10 cellular contexts compared by ENCODE assay signal in genomic region chr6:169270077-169270380, GRCh38. TPM values are rescaled to one million over a fixed set of nuclear protein-coding genes. Genes with fewer than 3 reads are reported as not detected.
DNase-seq lines count a peak whose midpoint lies in the region; ATAC-seq, FAIRE-seq and TF ChIP-seq lines count a peak whose summit lies in the region.
"Not testable (repeated sequence)": the region's sequence is repeated elsewhere in the genome, so short reads cannot be mapped to it uniquely, and the experiment has no call there.
"Had no signal": no experiment of that assay in that cellular context is flagged by ENCODE, and none has a peak within 500 bp of the region (broad histone marks: within the 10 kb centered on the region; RNA-seq: fewer than 3 reads in every experiment).

No MANE protein-coding gene starts in this region.

- peaks cover 15 to 63% (median 46%) of the 10 kb centered on the region in 10 experiments for H3K4me1 ChIP-seq in BLaER1 treated with 17β-estradiol and CSF1 and Interleukin-3, amounts not matched to agents 10 nM and 100 nM
- H3K4me1 ChIP-seq in HUES48 (ENCODE audit: control insufficient read depth, insufficient read depth, low read length), result peaks cover 30% of the 10 kb centered on the region
- H3K4me1 ChIP-seq in SK-N-SH (ENCODE audit: control insufficient read depth in 1 of 2, insufficient read depth in 2 of 2, low read depth in 1 of 2, low read length in 1 of 2), result peaks cover 0 to 12% of the 10 kb centered on the region in 2 experiments; a peak in 2 of 4 replicates
- peaks cover 30% of the 10 kb centered on the region for H3K4me1 ChIP-seq in mammary epithelial cell (ENCODE audit: insufficient read depth, low read length)
- peaks cover 0 to 16% (median 0%) of the 10 kb centered on the region in 12 donors for H3K4me1 ChIP-seq in heart left ventricle
- peaks cover 37% of the 10 kb centered on the region for H3K4me1 ChIP-seq in keratinocyte (ENCODE audit: control insufficient read depth, extremely low read depth, insufficient read depth, low read length)
- not testable (repeated sequence) for H3K4me1 ChIP-seq in sigmoid colon
- H3K4me1 ChIP-seq in vagina, result peaks cover 28% of the 10 kb centered on the region

- H3K9me1 ChIP-seq in keratinocyte (ENCODE audit: control insufficient read depth, extremely low read depth, insufficient read depth, low read length), result not testable (repeated sequence)

- POLR2A ChIA-PET in SK-N-SH (lab: Yijun Ruan, JAX), result not testable (repeated sequence)

- not testable (repeated sequence) for FAIRE-seq in keratinocyte (lab: Jason Lieb, UNC)

- not testable (repeated sequence) for TF ChIP-seq POLR2A in heart left ventricle (IDR thresholded peaks at IDR 0.05); sigmoid colon (IDR thresholded peaks at IDR 0.05); vagina (IDR thresholded peaks at IDR 0.05)

- peak overlapping the region; percentile 47 for H2AFZ ChIP-seq in SK-N-SH (ENCODE audit: low read depth)
- peak overlapping the region; percentile 75 for H2AFZ ChIP-seq in mammary epithelial cell (ENCODE audit: low read depth, low read length)
- H2AFZ ChIP-seq in keratinocyte (ENCODE audit: control insufficient read depth, low read length), result not testable (repeated sequence)

- peak overlapping the region in 2 of 11 experiments; percentile 15 to 29; a peak in 2 of 22 replicates for H3K9ac ChIP-seq in BLaER1 treated with 17β-estradiol and CSF1 and Interleukin-3, amounts not matched to agents 10 nM and 100 nM
- H3K9ac ChIP-seq in HUES48 (ENCODE audit: low read depth, low read length); SK-N-SH; mammary epithelial cell (ENCODE audit: insufficient read depth, low read length); keratinocyte (ENCODE audit: control insufficient read depth, extremely low read depth, insufficient read depth, low read length): not testable (repeated sequence)

- not testable (repeated sequence) for DNase-seq in SK-N-SH; mammary epithelial cell; heart left ventricle; keratinocyte (ENCODE audit: low read depth, low spot score); sigmoid colon; vagina (ENCODE audit: extremely low spot score in 2 of 2)

- not testable (repeated sequence) for H3K4me3 ChIP-seq in BLaER1 treated with 17β-estradiol and CSF1 and Interleukin-3, amounts not matched to agents 10 nM and 100 nM; SK-N-SH (ENCODE audit: low read depth in 2 of 2, low read length in 1 of 2); mammary epithelial cell (replicated peaks in 1 of 3; ENCODE audit: insufficient read depth in 1 of 3, low read depth in 2 of 3, low read length in 3 of 3); heart left ventricle; keratinocyte (ENCODE audit: control insufficient read depth in 2 of 3, extremely low read depth in 1 of 3, insufficient read depth in 2 of 3, low read depth in 1 of 3, low read length in 3 of 3); sigmoid colon; vagina
- H3K4me3 ChIP-seq in HUES48 (ENCODE audit: low read depth, low read length), result 0 out of 2 replicates have a peak overlapping the region, but pooled peaks have one; percentile 6

- not testable (repeated sequence) for TF ChIP-seq EP300 in SK-N-SH (IDR thresholded peaks at IDR 0.05; ENCODE audit: borderline replicate concordance in 1 of 2, low read depth in 1 of 2, low read length in 1 of 2); sigmoid colon (IDR thresholded peaks at IDR 0.05)

- not testable (repeated sequence) for TF ChIP-seq CTCF in SK-N-SH (IDR thresholded peaks at IDR 0.05); mammary epithelial cell (conservative IDR thresholded peaks at IDR 0.05 in 1 of 2, IDR thresholded peaks at IDR 0.05 in 1 of 2; ENCODE audit: extremely low read depth in 1 of 2, insufficient read depth in 1 of 2, low read depth in 1 of 2, low read length in 2 of 2); heart left ventricle (IDR thresholded peaks at IDR 0.05); keratinocyte (optimal IDR thresholded peaks at IDR 0.05 in 1 of 3, IDR thresholded peaks at IDR 0.05 in 1 of 3, conservative IDR thresholded peaks at IDR 0.05 in 1 of 3; ENCODE audit: extremely low read depth in 1 of 3, insufficient read depth in 2 of 3, low read length in 3 of 3); sigmoid colon (IDR thresholded peaks at IDR 0.05); vagina (IDR thresholded peaks at IDR 0.05)

- H3K9me3 ChIP-seq in BLaER1 treated with 17β-estradiol and CSF1 and Interleukin-3, amounts not matched to agents 10 nM and 100 nM (replicated peaks in 1 of 11); HUES48 (ENCODE audit: control insufficient read depth, insufficient read depth, low read length); SK-N-SH; mammary epithelial cell (replicated peaks; ENCODE audit: insufficient read depth, low read length); heart left ventricle; keratinocyte (ENCODE audit: control insufficient read depth, low read depth, low read length); sigmoid colon; vagina: not testable (repeated sequence)

- not testable (repeated sequence) for H3K36me3 ChIP-seq in BLaER1 treated with 17β-estradiol and CSF1 and Interleukin-3, amounts not matched to agents 10 nM and 100 nM; HUES48 (ENCODE audit: control insufficient read depth, insufficient read depth, low read length); SK-N-SH (replicated peaks in 1 of 2; ENCODE audit: control insufficient read depth in 1 of 2, insufficient read depth in 2 of 2, low read length in 1 of 2); mammary epithelial cell (ENCODE audit: insufficient read depth, low read length); heart left ventricle; keratinocyte (ENCODE audit: control insufficient read depth in 2 of 2, extremely low read depth in 1 of 2, insufficient read depth in 2 of 2, low read length in 2 of 2); sigmoid colon; vagina

- H3K9me2 ChIP-seq in SK-N-SH, result not testable (repeated sequence)

- not testable (repeated sequence) for ATAC-seq in heart left ventricle

- intact Hi-C loops in mammary epithelial cell (cut with micrococcal nuclease); heart left ventricle (cut with DNase I); sigmoid colon (cut with DNase I); vagina (cut with DNase I): not testable (repeated sequence)

- not testable (repeated sequence) for H3K27me3 ChIP-seq in BLaER1 treated with 17β-estradiol and CSF1 and Interleukin-3, amounts not matched to agents 10 nM and 100 nM; HUES48 (ENCODE audit: control insufficient read depth, insufficient read depth, low read length); SK-N-SH (ENCODE audit: insufficient read depth); mammary epithelial cell (ENCODE audit: insufficient read depth, low read length); heart left ventricle; keratinocyte (ENCODE audit: control insufficient read depth, extremely low read depth, insufficient read depth, low read length); sigmoid colon; vagina

- not testable (repeated sequence) for TF ChIP-seq RAD21 in SK-N-SH (IDR thresholded peaks at IDR 0.05; ENCODE audit: low read length)

- in situ Hi-C loops in mammary epithelial cell (cut with MboI; ENCODE audit: low sequenced_read_pairs in 2 of 2), result not testable (repeated sequence)

- dilution Hi-C loops in mammary epithelial cell (cut with HindIII; ENCODE audit: low sequenced_read_pairs); keratinocyte (cut with MboI; ENCODE audit: extremely low pct_ligation_motif_present, low sequenced_read_pairs): not testable (repeated sequence)

- H3K27ac ChIP-seq in BLaER1 treated with 17β-estradiol and CSF1 and Interleukin-3, amounts not matched to agents 10 nM and 100 nM, result peak overlapping the region in 6 of 11 experiments; percentile 28 to 59 (median 50); a peak in 7 of 22 replicates
- H3K27ac ChIP-seq in HUES48 (ENCODE audit: low read depth, low read length) (peak overlapping the region; percentile 76), SK-N-SH (ENCODE audit: low read depth in 2 of 2, low read length in 1 of 2) (peak overlapping the region in 1 of 2 experiments; percentile 48; a peak in 2 of 4 replicates), mammary epithelial cell (ENCODE audit: insufficient read depth, low read depth, low read length) (peak overlapping the region; percentile 81), heart left ventricle (peak overlapping the region in 8 of 12 donors; percentile 3 to 72 (median 54)), keratinocyte (ENCODE audit: control insufficient read depth, insufficient read depth, low read length) (peak overlapping the region; percentile 86), sigmoid colon (peak overlapping the region in 3 of 4 donors; percentile 23 to 47 (median 39)), vagina (peak overlapping the region; percentile 47)

- H3F3A ChIP-seq in SK-N-SH (replicated peaks; ENCODE audit: insufficient read depth), result not testable (repeated sequence)

- CTCF ChIA-PET in SK-N-SH (lab: Yijun Ruan, JAX), result interaction anchor here (1.2 kb wide), 1 partner anchor 17 kb away, joined by 3 read pairs; no protein-coding TSS in a partner anchor
- CTCF ChIA-PET in mammary epithelial cell (lab: Charles Lee; ENCODE audit: low non-redundant PET), result not testable (repeated sequence)

- not testable (repeated sequence) for H4K20me1 ChIP-seq in BLaER1 treated with 17β-estradiol and CSF1 and Interleukin-3, amounts not matched to agents 10 nM and 100 nM; SK-N-SH (ENCODE audit: insufficient read depth); mammary epithelial cell (ENCODE audit: insufficient read depth, low read length); keratinocyte (ENCODE audit: control insufficient read depth, extremely low read depth, insufficient read depth, low read length)

- not testable (repeated sequence) for BruUV-seq in mammary epithelial cell (replicated peaks; lab: Mats Ljungman, UMichigan)

- H3K4me2 ChIP-seq in BLaER1 treated with 17β-estradiol and CSF1 and Interleukin-3, amounts not matched to agents 10 nM and 100 nM, result peak overlapping the region; percentile 0 to 84 (median 67); a peak in 19 of 22 replicates
- peak overlapping the region; percentile 30; the same call in 1 of the 2 replicates for H3K4me2 ChIP-seq in SK-N-SH
- H3K4me2 ChIP-seq in mammary epithelial cell (ENCODE audit: insufficient read depth, low read depth, low read length), result peak overlapping the region; percentile 78
- H3K4me2 ChIP-seq in keratinocyte (ENCODE audit: control insufficient read depth, extremely low read depth, insufficient read depth, low read depth, low read length), result peak overlapping the region; percentile 73

- not testable (repeated sequence) for H3K79me2 ChIP-seq in SK-N-SH (ENCODE audit: insufficient read depth); mammary epithelial cell (ENCODE audit: insufficient read depth, low read length); keratinocyte (ENCODE audit: control insufficient read depth, insufficient read depth, low read length)

RNA-seq across cellular contexts. Expression of gene THBS2, which starts 16.4 kb away (rescaled TPM):
- polyA plus RNA-seq in SK-N-SH (2012; rRNA removed) (105 and 166 TPM in 2 replicates), mammary epithelial cell (0.46 TPM), heart left ventricle (10 to 100 TPM in 1 of 2 donors, 1 to 10 TPM in 1; 1.9 to 19.8 TPM), keratinocyte (430 to 766 TPM (median 533 TPM) in 3 replicates), sigmoid colon (1 to 10 TPM; 1.7 to 3.0 (median 1.8) TPM)
- 65.3 and 85.1 TPM in 2 replicates for polyA plus RNA-seq in SK-N-SH (2012; cell fraction: cytosol; rRNA removed)
- polyA plus RNA-seq in SK-N-SH (2012; cell fraction: nucleus; rRNA removed), result 172 and 184 TPM in 2 replicates
- total RNA-seq in mammary epithelial cell (1 to 10 TPM in 1 of 2 donors, under 1 TPM in 1; 0.64 to 4.3 TPM), heart left ventricle (10 to 100 TPM in 8 of 9 donors, 1 to 10 TPM in 1; 7.9 to 51.7 (median 15.9) TPM), sigmoid colon (10 to 100 TPM; 37.6 to 59.0 (median 42.7) TPM), vagina (86.4 TPM)
- polyA minus RNA-seq in mammary epithelial cell (1.8 TPM), keratinocyte (914 to 1,886 TPM (median 1,202 TPM) in 3 replicates)
- 42.2 TPM for polyA plus RNA-seq in keratinocyte (2011; ENCODE audit: low read depth)
- 209 and 304 TPM in 2 replicates for polyA plus RNA-seq in keratinocyte (2011; cell fraction: cytosol; rRNA removed)
- 1,129 and 1,230 TPM in 2 replicates for polyA plus RNA-seq in keratinocyte (2011; cell fraction: nucleus; rRNA removed)
- 53.4 and 789 TPM in 2 replicates for polyA plus RNA-seq in keratinocyte (2012; ENCODE audit: low replicate concordance)
- polyA minus RNA-seq in keratinocyte (2011; cell fraction: cytosol; rRNA and poly(A)+ RNA removed), result 896 TPM
- polyA minus RNA-seq in keratinocyte (2011; cell fraction: nucleus; rRNA and poly(A)+ RNA removed), result 2,075 and 2,586 TPM in 2 replicates
- total RNA-seq: CD8-positive, alpha-beta T cell; NCI-H460 had no signal
